Comparison of ENCODE assay signal across 10 cellular contexts in genomic region chr14:92659765-92660561, GRCh38.
A peak's percentile ranks its signal among the peaks of the same experiment; 100 is the strongest.
DNase-seq lines count a peak whose midpoint lies in the region; ATAC-seq and TF ChIP-seq lines count a peak whose summit lies in the region.
"Had no signal": no experiment of that assay in that cellular context is flagged by ENCODE, and none has a peak within 500 bp of the region (broad histone marks: within the 10 kb centered on the region; RNA-seq: fewer than 3 reads in every experiment).

No MANE protein-coding gene starts in this region.

- no peak for DNase-seq in activated naive CD4-positive, alpha-beta T cell treated with Interleukin-2 at 50 U/mL for 16 hours
- DNase-seq in left lung (peak in 1 of 2 donors; percentile 75), upper lobe of right lung (peak; percentile 72), DMS 273 treated with DMSO at 0.1 percent for 48 hours (lab: John Stamatoyannopoulos, UW) (no peak), NCI-H2171 treated with DMSO at 0.1 percent for 48 hours (lab: John Stamatoyannopoulos, UW) (no peak), glutamatergic neuron (no peak)
- DNase-seq: activated CD8-positive, alpha-beta memory T cell treated with anti-CD3 and anti-CD28 coated beads, Interleukin-2, amount 50 U/mL, for 48 hours; NCI-H1048 had no signal

- H3K36me3 ChIP-seq in left lung: peaks cover 0 to 57% of the 10 kb centered on the region in 2 donors
- peaks cover 35% of the 10 kb centered on the region for H3K36me3 ChIP-seq in upper lobe of right lung

- intact Hi-C loops in left lung (cut with DNase I) (no loop called here), upper lobe of right lung (cut with DNase I) (no loop called here)

- no peak for TF ChIP-seq CTCF in left lung (IDR thresholded peaks at IDR 0.05)
- TF ChIP-seq CTCF in upper lobe of right lung (IDR thresholded peaks at IDR 0.05): no peak
- TF ChIP-seq CTCF in glutamatergic neuron (IDR thresholded peaks at IDR 0.05; ENCODE audit: partially characterized antibody, unreplicated experiment): no peak

- H3K9me3 Mint-ChIP-seq in activated naive CD4-positive, alpha-beta T cell treated with anti-CD3 and anti-CD28 coated beads, Interleukin-2, amount 50 U/mL, for 24 hours: no peaks in the 10 kb centered on the region
- peaks cover 4% of the 10 kb centered on the region for H3K9me3 Mint-ChIP-seq in glutamatergic neuron (ENCODE audit: unreplicated experiment)

- peak overlapping the region; percentile 80 for H3K27ac ChIP-seq in angular gyrus (ENCODE audit: low read depth, low read length)
- H3K27ac ChIP-seq in left lung: peak overlapping the region; percentile 75 to 87
- H3K27ac ChIP-seq in upper lobe of right lung: peak overlapping the region; percentile 67

- no peaks in the 10 kb centered on the region for H3K9me3 ChIP-seq in left lung
- H3K9me3 ChIP-seq in upper lobe of right lung: no peaks in the 10 kb centered on the region

- H3K4me1 Mint-ChIP-seq in activated naive CD4-positive, alpha-beta T cell treated with anti-CD3 and anti-CD28 coated beads, Interleukin-2, amount 50 U/mL, for 24 hours: peaks cover 95% of the 10 kb centered on the region
- H3K4me1 Mint-ChIP-seq in glutamatergic neuron (ENCODE audit: low read depth, unreplicated experiment): peaks cover 3% of the 10 kb centered on the region

- no peaks in the 10 kb centered on the region for H3K27me3 Mint-ChIP-seq in activated naive CD4-positive, alpha-beta T cell treated with anti-CD3 and anti-CD28 coated beads, Interleukin-2, amount 50 U/mL, for 24 hours
- H3K27me3 Mint-ChIP-seq in glutamatergic neuron (ENCODE audit: unreplicated experiment): peaks cover 8% of the 10 kb centered on the region

- H3K4me3 ChIP-seq in left lung (peak overlapping the region in 1 of 2 donors; percentile 2), upper lobe of right lung (no peak overlapping the region)

- no peaks in the 10 kb centered on the region for H3K27me3 ChIP-seq in left lung
- no peaks in the 10 kb centered on the region for H3K27me3 ChIP-seq in upper lobe of right lung

- H3K4me1 ChIP-seq in left lung (peaks cover 6 to 86% of the 10 kb centered on the region in 2 donors), upper lobe of right lung (peaks cover 42% of the 10 kb centered on the region)

- ATAC-seq in left lung: peak; percentile 43
- ATAC-seq in upper lobe of right lung: peak; percentile 72

- H3K4me3 Mint-ChIP-seq in activated naive CD4-positive, alpha-beta T cell treated with anti-CD3 and anti-CD28 coated beads, Interleukin-2, amount 50 U/mL, for 24 hours: no peak overlapping the region
- no peak overlapping the region for H3K4me3 Mint-ChIP-seq in glutamatergic neuron (ENCODE audit: unreplicated experiment)

- peak overlapping the region; percentile 74 for H3K27ac Mint-ChIP-seq in activated naive CD4-positive, alpha-beta T cell treated with anti-CD3 and anti-CD28 coated beads, Interleukin-2, amount 50 U/mL, for 24 hours
- H3K27ac Mint-ChIP-seq in glutamatergic neuron (ENCODE audit: unreplicated experiment): no peak overlapping the region

- peaks cover 37% of the 10 kb centered on the region for H3K36me3 Mint-ChIP-seq in activated naive CD4-positive, alpha-beta T cell treated with anti-CD3 and anti-CD28 coated beads, Interleukin-2, amount 50 U/mL, for 24 hours
- peaks cover 6% of the 10 kb centered on the region for H3K36me3 Mint-ChIP-seq in glutamatergic neuron (ENCODE audit: unreplicated experiment)
